Comparison of ENCODE assay signal across 21 cellular contexts in the genomic region with DNA sequence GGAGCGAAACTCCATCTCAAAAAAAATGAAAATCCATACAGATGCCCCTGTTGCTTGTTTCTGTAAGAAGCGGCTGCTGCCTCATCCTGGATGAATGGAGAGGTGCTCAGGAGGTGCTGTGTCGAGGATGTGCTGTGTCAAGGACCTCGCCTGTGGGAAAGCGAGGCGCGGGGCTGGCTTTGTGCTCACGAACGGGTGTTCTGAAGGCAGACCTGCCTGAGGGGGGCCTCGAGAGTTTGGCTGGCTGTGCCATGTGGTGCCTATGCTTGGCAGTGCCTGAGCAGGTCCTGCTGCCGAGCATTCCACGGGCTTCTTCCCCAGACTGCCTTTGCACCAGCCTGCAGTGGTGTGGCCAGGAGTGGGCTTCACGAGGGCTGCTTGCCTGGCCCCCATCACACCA.
DNase-seq lines count a peak whose midpoint lies in the region; ATAC-seq, FAIRE-seq and TF ChIP-seq lines count a peak whose summit lies in the region.
"Had no signal": no experiment of that assay in that cellular context is flagged by ENCODE, and none has a peak within 500 bp of the region (broad histone marks: within the 10 kb centered on the region; RNA-seq: fewer than 3 reads in every experiment).

No MANE protein-coding gene starts in this region.

- no peak overlapping the region for H3K4me2 ChIP-seq in HepG2 (ENCODE audit: low read depth, low read length)
- no peak overlapping the region for H3K4me2 ChIP-seq in GM12878 (ENCODE audit: control insufficient read depth, insufficient read depth)
- no peak overlapping the region for H3K4me2 ChIP-seq in mesendoderm (ENCODE audit: low read length)
- H3K4me2 ChIP-seq: A549, GM23338 had no signal

- H2BK120ac ChIP-seq in mesendoderm (ENCODE audit: low read depth, low read length): no peak overlapping the region

- TF ChIP-seq RAD21 in HepG2 (CRISPR knock-in tag; IDR thresholded peaks at IDR 0.05) (no peak), GM12878 (IDR thresholded peaks at IDR 0.05; ENCODE audit: insufficient read depth, low read depth, low read length) (no peak)

- H3K4me1 ChIP-seq in HepG2 (ENCODE audit: insufficient read depth, low read length): no peaks in the 10 kb centered on the region
- H3K4me1 ChIP-seq in right lobe of liver: no peaks in the 10 kb centered on the region
- no peaks in the 10 kb centered on the region for H3K4me1 ChIP-seq in GM12878 (ENCODE audit: control insufficient read depth, insufficient read depth, low read length)
- H3K4me1 ChIP-seq in kidney (ENCODE audit: control insufficient read depth in 1 of 2, insufficient read depth in 1 of 2, low read depth in 1 of 2, low read length in 2 of 2): no peaks in the 10 kb centered on the region
- no peaks in the 10 kb centered on the region for H3K4me1 ChIP-seq in mesendoderm (ENCODE audit: control insufficient read depth, low read depth, low read length)
- H3K4me1 ChIP-seq: Caco-2 had no signal

- H4K8ac ChIP-seq in mesendoderm (ENCODE audit: low read depth, low read length): no peak overlapping the region

- CTCF ChIA-PET in HepG2 (lab: Yijun Ruan, JAX; ENCODE audit: low intra/inter-chr PET ratio, low total read pairs) (no interaction called here), GM12878 (lab: Yijun Ruan, JAX) (no interaction called here)

- no peak overlapping the region for H2BK5ac ChIP-seq in mesendoderm (ENCODE audit: low read length)

- H3K4me3 ChIP-seq in HepG2 (replicated peaks in 1 of 3; ENCODE audit: insufficient read depth in 1 of 3, low read depth in 2 of 3, low read length in 3 of 3) (no peak overlapping the region), right lobe of liver (no peak overlapping the region), GM12878 (no peak overlapping the region), kidney (ENCODE audit: low read length in 2 of 2) (no peak overlapping the region), mesendoderm (ENCODE audit: low read length) (no peak overlapping the region)
- H3K4me3 ChIP-seq: A549, GM23338 had no signal

- H3K4ac ChIP-seq in mesendoderm (ENCODE audit: low read depth, low read length): no peak overlapping the region

- H3K56ac ChIP-seq in mesendoderm (ENCODE audit: low read length): no peak overlapping the region

- BruUV-seq in HepG2 (replicated peaks; lab: Mats Ljungman, UMichigan): no TSS peak
- no TSS peak for BruUV-seq in GM12878 (replicated peaks; lab: Mats Ljungman, UMichigan)

- H3K9ac ChIP-seq in HepG2 (ENCODE audit: insufficient read depth, low read depth, low read length) (no peak overlapping the region), GM12878 (ENCODE audit: control insufficient read depth, insufficient read depth, low read length) (no peak overlapping the region), kidney (ENCODE audit: low read length in 2 of 2) (no peak overlapping the region), mesendoderm (ENCODE audit: low read length) (no peak overlapping the region)

- H2AFZ ChIP-seq in HepG2 (ENCODE audit: low read length) (no peak overlapping the region), GM12878 (ENCODE audit: control insufficient read depth, low read depth, low read length) (no peak overlapping the region)
- H2AFZ ChIP-seq: GM23338 had no signal

- H3K36me3 ChIP-seq in HepG2 (replicated peaks in 1 of 2; ENCODE audit: control insufficient read depth in 1 of 2, insufficient read depth in 2 of 2, low read length in 2 of 2) (peaks cover 27 to 67% of the 10 kb centered on the region in 2 experiments), right lobe of liver (peaks cover 0 to 20% (median 0%) of the 10 kb centered on the region in 4 donors), GM12878 (ENCODE audit: control insufficient read depth in 2 of 2, insufficient read depth in 2 of 2, low read length in 1 of 2) (peaks cover 16 to 32% of the 10 kb centered on the region in 2 experiments), kidney (ENCODE audit: control insufficient read depth in 1 of 2, insufficient read depth in 2 of 2, low read length in 2 of 2) (peaks cover 10 to 15% of the 10 kb centered on the region in 2 donors), mesendoderm (ENCODE audit: control insufficient read depth, insufficient read depth, low read length) (peaks cover 12% of the 10 kb centered on the region)

- H4K20me1 ChIP-seq in HepG2 (ENCODE audit: insufficient read depth, low read length) (peaks cover 3% of the 10 kb centered on the region; the same call in 1 of the 2 replicates), GM12878 (ENCODE audit: control insufficient read depth, insufficient read depth) (no peaks in the 10 kb centered on the region)

- 94% methylated on average over 9 of the region's 13 CpGs for WGBS in HepG2 (ENCODE audit: low lambda C conversion rate)
- 93% methylated on average over 5 of the region's 13 CpGs for WGBS in right lobe of liver (ENCODE audit: insufficient coverage, low coverage, low lambda C conversion rate, missing lambda C conversion rate)
- 91% methylated on average over 11 of the region's 13 CpGs for WGBS in GM12878 (ENCODE audit: insufficient coverage, insufficient replicate concordance, low lambda C conversion rate, missing lambda C conversion rate)
- WGBS in mesendoderm (ENCODE audit: extremely low coverage, insufficient coverage, low lambda C conversion rate): no CpG with 5 or more reads among the region's 13 CpGs

- no peak for TF ChIP-seq EP300 in HepG2 (IDR thresholded peaks at IDR 0.05; ENCODE audit: low read depth in 2 of 2, low read length in 2 of 2)
- TF ChIP-seq EP300 in HepG2 (CRISPR knock-in tag; IDR thresholded peaks at IDR 0.05; ENCODE audit: borderline replicate concordance): no peak
- TF ChIP-seq EP300 in GM12878 (IDR thresholded peaks at IDR 0.05; ENCODE audit: borderline replicate concordance in 1 of 2, control insufficient read depth in 1 of 2, low read depth in 2 of 2, low read length in 2 of 2): no peak

- peaks cover 3% of the 10 kb centered on the region for H3K79me1 ChIP-seq in mesendoderm (ENCODE audit: low read length)

- H2BK15ac ChIP-seq in mesendoderm (replicated peaks; ENCODE audit: low read depth): no peak overlapping the region

- RAD21 ChIA-PET in GM12878 (lab: Charles Lee; ENCODE audit: unreplicated experiment): interaction anchor here (0.6 kb wide), 1 partner anchor 57 kb away, joined by 3 read pairs; no protein-coding TSS in a partner anchor

- DNase-seq in HepG2 (ENCODE audit: low spot score) (no peak), right lobe of liver (no peak), GM12878 (ENCODE audit: low read depth, low spot score) (no peak), kidney (peak; percentile 68), HuH-7.5 (ENCODE audit: low spot score) (no peak), mesendoderm (no peak), GOT3 (lab: John Stamatoyannopoulos, UW) (no peak)
- DNase-seq: AML-193; Caco-2; CD4-positive, alpha-beta T cell; DMS79; EL; H9; Karpas-422; KBM-7 had no signal

- no peak for TF ChIP-seq CTCF in HepG2 (CRISPR knock-in tag; IDR thresholded peaks at IDR 0.05)
- no peak for TF ChIP-seq CTCF in right lobe of liver (IDR thresholded peaks at IDR 0.05)
- TF ChIP-seq CTCF in GM12878 (IDR thresholded peaks at IDR 0.05 in 2 of 3, conservative IDR thresholded peaks at IDR 0.05 in 1 of 3; ENCODE audit: control insufficient read depth in 2 of 3, extremely low read depth in 1 of 3, insufficient read depth in 1 of 3, low read depth in 3 of 3, low read length in 3 of 3): no peak
- no peak for TF ChIP-seq CTCF in kidney (IDR thresholded peaks at IDR 0.05; ENCODE audit: borderline replicate concordance, extremely low read depth, insufficient read depth)

- POLR2A ChIA-PET in HepG2 (lab: Yijun Ruan, JAX): no interaction called here
- POLR2A ChIA-PET in GM12878 (lab: Charles Lee): no interaction called here

- H2AK5ac ChIP-seq in mesendoderm (ENCODE audit: low read length): no peak overlapping the region

- FAIRE-seq in HepG2 (lab: Jason Lieb, UNC) (no peak), GM12878 (lab: Jason Lieb, UNC) (no peak), kidney (lab: Jason Lieb, UNC) (no peak)
- FAIRE-seq: A549, D721Med, GM12891, GM19239 had no signal

- H3K79me2 ChIP-seq in HepG2 (ENCODE audit: insufficient read depth, low read length) (no peaks in the 10 kb centered on the region), GM12878 (ENCODE audit: control insufficient read depth, insufficient read depth, low read length) (no peaks in the 10 kb centered on the region), mesendoderm (ENCODE audit: control insufficient read depth, insufficient read depth, low read length) (no peaks in the 10 kb centered on the region)

- H3K9me3 ChIP-seq in HepG2 (ENCODE audit: low read length): no peaks in the 10 kb centered on the region
- H3K9me3 ChIP-seq in right lobe of liver: no peaks in the 10 kb centered on the region
- H3K9me3 ChIP-seq in GM12878 (replicated peaks; ENCODE audit: control insufficient read depth, insufficient read depth, low read length): no peaks in the 10 kb centered on the region
- H3K9me3 ChIP-seq in kidney (ENCODE audit: control insufficient read depth in 1 of 2, low read length in 2 of 2): no peaks in the 10 kb centered on the region
- H3K9me3 ChIP-seq: A549, Caco-2 had no signal

- H3K23ac ChIP-seq in mesendoderm (ENCODE audit: low read length): no peak overlapping the region

- in situ Hi-C loops in HepG2 (cut with HindIII; ENCODE audit: extremely low pct_ligation_motif_present, low pct_unique_long_range_greater_than_20kb) (no loop called here), GM12878 (cut with MboI) (no loop called here)

- no peak for ATAC-seq in HepG2
- ATAC-seq in right lobe of liver: no peak
- ATAC-seq in GM12878: no peak
- ATAC-seq: GM23338 had no signal

- H3K27ac ChIP-seq in HepG2 (ENCODE audit: extremely low read length, insufficient read depth, low read length) (no peak overlapping the region), right lobe of liver (no peak overlapping the region), GM12878 (ENCODE audit: control insufficient read depth, insufficient read depth) (no peak overlapping the region), kidney (ENCODE audit: low read depth in 2 of 2, low read length in 2 of 2) (no peak overlapping the region), mesendoderm (ENCODE audit: low read depth, low read length) (no peak overlapping the region)
- H3K27ac ChIP-seq: A549, C4-2B had no signal

- H3K18ac ChIP-seq in mesendoderm (ENCODE audit: low read length): no peak overlapping the region

- no peak overlapping the region for H4K5ac ChIP-seq in mesendoderm (ENCODE audit: low read length)

- SMC1A ChIA-PET in GM12878 (lab: Charles Lee; ENCODE audit: uncharacterized antibody, unreplicated experiment): no interaction called here

- no peaks in the 10 kb centered on the region; a peak in 1 of 5 replicates for H3K27me3 ChIP-seq in HepG2 (ENCODE audit: control insufficient read depth in 1 of 2, insufficient read depth in 2 of 2, low read length in 2 of 2)
- H3K27me3 ChIP-seq in right lobe of liver: no peaks in the 10 kb centered on the region
- no peaks in the 10 kb centered on the region for H3K27me3 ChIP-seq in GM12878 (replicated peaks in 1 of 2; ENCODE audit: control insufficient read depth in 2 of 2, insufficient read depth in 2 of 2, low read length in 1 of 2)
- H3K27me3 ChIP-seq in mesendoderm (ENCODE audit: insufficient read depth, low read length, poor library complexity): no peaks in the 10 kb centered on the region

- intact Hi-C loops in HepG2 (cut with micrococcal nuclease; ENCODE audit: unreplicated experiment) (no loop called here), right lobe of liver (cut with DNase I) (no loop called here), GM12878 (cut with micrococcal nuclease; ENCODE audit: unreplicated experiment) (no loop called here), kidney (cut with DNase I) (no loop called here)

- TF ChIP-seq POLR2A in HepG2 (IDR thresholded peaks at IDR 0.05; ENCODE audit: insufficient read depth in 1 of 2, low read depth in 2 of 2, low read length in 2 of 2) (no peak), right lobe of liver (IDR thresholded peaks at IDR 0.05) (no peak), GM12878 (IDR thresholded peaks at IDR 0.05; ENCODE audit: low read depth, low read length) (peak; percentile 20; the same call in 1 of the 2 replicates)

Comparison
In these comparisons a context has a peak if more than half of its experiments do, and no peak if none do; other contexts are left out.
1. Of the 75 proteins assayed by ChIP-seq in both HepG2 and GM12878: peak only in HepG2: none; only in GM12878: POLR2A; in both: none; in neither: 74.